Comparison of ENCODE assay signal across 8 cellular contexts in the genomic region with DNA sequence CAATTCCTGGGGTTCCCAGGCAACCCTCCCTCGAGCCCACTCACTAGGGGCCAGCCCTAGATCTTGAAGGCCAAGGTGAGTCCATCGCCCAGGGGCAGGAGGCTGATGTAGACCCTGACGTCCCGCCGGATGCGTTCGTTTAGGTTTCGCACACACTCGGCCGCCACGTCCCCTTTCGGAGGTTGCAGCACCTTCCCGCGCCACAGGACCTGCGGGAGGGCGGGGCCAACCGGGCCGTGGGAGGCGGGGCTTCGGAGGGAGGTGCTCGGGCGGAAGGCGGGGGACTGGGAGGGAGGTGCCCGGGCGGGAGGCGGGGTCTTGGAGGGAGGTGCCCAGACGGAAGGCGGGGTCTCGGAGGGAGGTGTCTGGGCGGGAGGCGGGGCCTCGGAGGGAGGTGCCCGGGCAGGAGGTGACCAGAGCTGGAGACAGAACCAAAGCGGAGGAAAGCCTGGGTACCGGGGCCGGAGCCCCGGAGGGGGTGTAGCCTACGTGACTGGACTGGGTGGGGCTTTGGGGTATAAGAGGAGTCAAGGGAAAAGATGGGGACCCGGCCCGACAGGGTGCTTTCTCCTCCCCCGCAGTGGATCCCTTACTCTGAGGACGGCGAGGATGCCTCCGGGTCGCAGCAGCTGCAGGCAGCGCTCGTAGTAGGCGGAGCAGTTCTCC. TPM values are rescaled to one million over a fixed set of nuclear protein-coding genes. Genes with fewer than 3 reads are reported as not detected.
DNase-seq lines count a peak whose midpoint lies in the region; ATAC-seq and TF ChIP-seq lines count a peak whose summit lies in the region.

No MANE protein-coding gene starts in this region.

- 4 to 12% (median 5%) methylated on average over 26 to 48 of the region's 48 CpGs for WGBS in adrenal gland, 4 donors
- 8 to 12% (median 12%) methylated on average over 39 to 48 of the region's 48 CpGs for WGBS in heart left ventricle, 4 donors

- no peak for TF ChIP-seq RAD21 in HCT116 (IDR thresholded peaks at IDR 0.05; ENCODE audit: low read depth)

- H3K9me3 ChIP-seq in HCT116 (ENCODE audit: control insufficient read depth in 1 of 2, insufficient read depth in 1 of 2, low read depth in 1 of 2, low read length in 2 of 2) (no peaks in the 10 kb centered on the region), adrenal gland (replicated peaks in 1 of 3) (no peaks in the 10 kb centered on the region), heart left ventricle (no peaks in the 10 kb centered on the region), upper lobe of right lung (no peaks in the 10 kb centered on the region)

- peak overlapping the region; percentile 71 to 78 for H3K4me3 ChIP-seq in HCT116 (replicated peaks in 1 of 2; ENCODE audit: low read depth in 1 of 2, low read length in 2 of 2)
- peak overlapping the region in 2 of 4 donors; percentile 72 to 83 for H3K4me3 ChIP-seq in adrenal gland
- peak overlapping the region; percentile 64 to 99 (median 81) for H3K4me3 ChIP-seq in heart left ventricle
- H3K4me3 ChIP-seq in upper lobe of right lung, result peak overlapping the region; percentile 94

- POLR2A ChIA-PET in HCT116 (lab: Charles Lee), result interaction anchor here (1.0 to 2.5 kb wide), 3 partner anchors 24 to 167 kb away, joined by 4 to 14 read pairs (median 5); a partner anchor contains a TSS

- intact Hi-C loops in HCT116 (cut with micrococcal nuclease), result loop anchor here (1.0 to 2.0 kb wide), 2 partner anchors 46 to 121 kb away; no protein-coding TSS in a partner anchor
- intact Hi-C loops in adrenal gland (cut with DNase I), result loop anchor here (5.0 to 10.0 kb wide), 4 partner anchors 47 to 989 kb away; a partner anchor contains a TSS
- intact Hi-C loops in heart left ventricle (cut with DNase I), result loop anchor here (2.0 to 10.0 kb wide), 10 partner anchors 45 to 1079 kb away; a partner anchor contains a TSS
- intact Hi-C loops in posterior vena cava (cut with DNase I), result loop anchor here (1.0 to 5.0 kb wide), 3 partner anchors 45 to 959 kb away; a partner anchor contains a TSS
- intact Hi-C loops in upper lobe of right lung (cut with DNase I), result loop anchor here (10.0 kb wide), 1 partner anchor 119 kb away; a partner anchor contains a TSS

- CTCF ChIA-PET in HCT116 (lab: Charles Lee), result interaction anchor here (0.6 to 2.8 kb wide), 7 partner anchors 28 to 1348 kb away, joined by 3 to 47 read pairs (median 4); a partner anchor contains a TSS

- peaks cover 35% of the 10 kb centered on the region for H3K79me2 ChIP-seq in HCT116 (ENCODE audit: insufficient read depth, low read length)

- H4K20me1 ChIP-seq in HCT116 (ENCODE audit: insufficient read depth), result peaks cover 7% of the 10 kb centered on the region; the same call in 1 of the 2 replicates

- no peak for TF ChIP-seq CTCF in HCT116 (IDR thresholded peaks at IDR 0.05 in 2 of 3, conservative IDR thresholded peaks at IDR 0.05 in 1 of 3; ENCODE audit: borderline replicate concordance in 1 of 3, insufficient read depth in 1 of 3, low read depth in 2 of 3, low read length in 2 of 3)
- no peak for TF ChIP-seq CTCF in adrenal gland (IDR thresholded peaks at IDR 0.05)
- no peak for TF ChIP-seq CTCF in heart left ventricle (IDR thresholded peaks at IDR 0.05)
- no peak for TF ChIP-seq CTCF in upper lobe of right lung (IDR thresholded peaks at IDR 0.05)

- peak overlapping the region; percentile 93 for H3K4me2 ChIP-seq in HCT116 (ENCODE audit: low read length)

- RAD21 ChIA-PET in HCT116 (lab: Charles Lee; ENCODE audit: low non-redundant PET in 1 of 2, low total read pairs in 2 of 2, uncharacterized antibody in 2 of 2, unreplicated experiment in 2 of 2), result interaction anchor here in 1 of 2 experiments (0.8 kb wide), 1 partner anchor 408 kb away, joined by 5 read pairs; no protein-coding TSS in a partner anchor

- H3K9ac ChIP-seq in HCT116 (ENCODE audit: low read length), result peak overlapping the region; percentile 90

- H3K36me3 ChIP-seq in HCT116 (ENCODE audit: control insufficient read depth in 1 of 2, insufficient read depth in 2 of 2, low read length in 2 of 2), result peaks cover 21 to 29% of the 10 kb centered on the region in 2 experiments
- peaks cover 0 to 30% of the 10 kb centered on the region in 2 donors for H3K36me3 ChIP-seq in adrenal gland (replicated peaks in 1 of 2)
- H3K36me3 ChIP-seq in heart left ventricle, result peaks cover 0 to 44% (median 39%) of the 10 kb centered on the region in 9 donors
- H3K36me3 ChIP-seq in upper lobe of right lung, result peaks cover 29% of the 10 kb centered on the region

- no peak overlapping the region for H2AFZ ChIP-seq in HCT116 (ENCODE audit: low read depth, low read length, poor library complexity, severe bottlenecking)

- DNase-seq in G401 (ENCODE audit: low spot score), result peak; percentile 85
- DNase-seq in HCT116 (ENCODE audit: low read depth, low spot score), result peak; percentile 87
- DNase-seq in NAMALWA (ENCODE audit: low spot score), result peak; percentile 87
- peak; percentile 98 for DNase-seq in T follicular helper cell (ENCODE audit: low read depth)
- DNase-seq in adrenal gland, result peak; percentile 93 to 97 (median 96)
- peak; percentile 90 to 97 (median 93) for DNase-seq in heart left ventricle
- peak; percentile 98 for DNase-seq in posterior vena cava (ENCODE audit: low spot score)
- DNase-seq in upper lobe of right lung, result peak; percentile 99

- peaks cover 2 to 29% of the 10 kb centered on the region in 2 experiments; a peak in 3 of 4 replicates for H3K4me1 ChIP-seq in HCT116 (ENCODE audit: control insufficient read depth in 1 of 2, insufficient read depth in 2 of 2, low read length in 2 of 2)
- peaks cover 7 to 25% of the 10 kb centered on the region in 2 donors for H3K4me1 ChIP-seq in adrenal gland (replicated peaks in 1 of 2)
- peaks cover 0 to 41% (median 22%) of the 10 kb centered on the region in 12 donors for H3K4me1 ChIP-seq in heart left ventricle
- peaks cover 19% of the 10 kb centered on the region for H3K4me1 ChIP-seq in upper lobe of right lung

- TF ChIP-seq POLR2A in HCT116 (IDR thresholded peaks at IDR 0.05; ENCODE audit: borderline replicate concordance, extremely low read depth, insufficient read depth, insufficient read length) (no peak), adrenal gland (IDR thresholded peaks at IDR 0.05) (peak; percentile 26 to 50), heart left ventricle (IDR thresholded peaks at IDR 0.05) (no peak)

- in situ Hi-C loops in G401 (cut with HindIII; ENCODE audit: low sequenced_read_pairs), result no loop called here

- H3K27ac ChIP-seq in HCT116 (ENCODE audit: low read depth, low read length) (peak overlapping the region; percentile 92), adrenal gland (peak overlapping the region; percentile 54 to 88 (median 72)), heart left ventricle (peak overlapping the region in 11 of 12 donors; percentile 66 to 93 (median 84)), upper lobe of right lung (peak overlapping the region; percentile 87)

- ATAC-seq in HCT116, result peak; percentile 76
- ATAC-seq in heart left ventricle, result peak; percentile 78 to 84 (median 80)
- ATAC-seq in upper lobe of right lung, result peak; percentile 89

- H3K9me2 ChIP-seq in HCT116 (ENCODE audit: insufficient read depth), result no peaks in the 10 kb centered on the region

- TSS peak; percentile 42 for BruUV-seq in HCT116 (replicated peaks; lab: Mats Ljungman, UMichigan)

- H3K27me3 ChIP-seq in HCT116 (ENCODE audit: insufficient read depth, low read length) (no peaks in the 10 kb centered on the region), adrenal gland (no peaks in the 10 kb centered on the region), heart left ventricle (no peaks in the 10 kb centered on the region), upper lobe of right lung (no peaks in the 10 kb centered on the region)

TF ChIP-seq in HCT116, 20 proteins besides CTCF, POLR2A, EP300 and RAD21 (continues in another document):
- TF ChIP-seq CBX3 (IDR thresholded peaks at IDR 0.05; ENCODE audit: low read depth) (no peak), EZH2 (IDR thresholded peaks at IDR 0.05) (no peak), CEBPB (IDR thresholded peaks at IDR 0.05; ENCODE audit: low read depth) (no peak), EGR1 (IDR thresholded peaks at IDR 0.05; ENCODE audit: low read depth) (peak; percentile 62), TCF7L2 (IDR thresholded peaks at IDR 0.05; ENCODE audit: borderline replicate concordance, extremely low read depth, insufficient read depth, insufficient read length) (no peak), SP1 (IDR thresholded peaks at IDR 0.05; ENCODE audit: low read depth) (peak; percentile 31; the same call in 1 of the 2 replicates), JUND (IDR thresholded peaks at IDR 0.05) (no peak), SRF (IDR thresholded peaks at IDR 0.05; ENCODE audit: low read depth) (no peak), YY1 (IDR thresholded peaks at IDR 0.05; ENCODE audit: extremely low read depth, insufficient replicate concordance, low read depth, low read length) (peak; percentile 7), SIN3A (IDR thresholded peaks at IDR 0.05; ENCODE audit: low read depth) (peak; percentile 26), ELF1 (IDR thresholded peaks at IDR 0.05; ENCODE audit: borderline replicate concordance, low read depth) (no peak)
- TF ChIP-seq, protein P1, sequence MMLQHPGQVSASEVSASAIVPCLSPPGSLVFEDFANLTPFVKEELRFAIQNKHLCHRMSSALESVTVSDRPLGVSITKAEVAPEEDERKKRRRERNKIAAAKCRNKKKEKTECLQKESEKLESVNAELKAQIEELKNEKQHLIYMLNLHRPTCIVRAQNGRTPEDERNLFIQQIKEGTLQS (IDR thresholded peaks at IDR 0.05), result no peak
- TF ChIP-seq, protein P2, sequence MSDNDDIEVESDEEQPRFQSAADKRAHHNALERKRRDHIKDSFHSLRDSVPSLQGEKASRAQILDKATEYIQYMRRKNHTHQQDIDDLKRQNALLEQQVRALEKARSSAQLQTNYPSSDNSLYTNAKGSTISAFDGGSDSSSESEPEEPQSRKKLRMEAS (IDR thresholded peaks at IDR 0.05), result no peak

RNA-seq across cellular contexts. Expression of a gene that starts 1.6 kb away (rescaled TPM):
- 33.8 and 49.2 TPM in 2 replicates for total RNA-seq in G401 (2014; rRNA removed; shearing (Covaris generic))
- total RNA-seq in HCT116 (2021; ENCODE audit: unreplicated experiment) (35.1 TPM), adrenal gland (10 to 100 TPM; 17.3 to 82.0 (median 32.7) TPM), heart left ventricle (10 to 100 TPM; 20.8 to 75.0 (median 37.0) TPM), posterior vena cava (10 to 100 TPM in 1 of 2 donors, 1 to 10 TPM in 1; 10.0 to 18.1 TPM), upper lobe of right lung (21.8 TPM)
- polyA plus RNA-seq in HCT116 (2012), result 24.9 and 32.5 TPM in 2 replicates
- polyA plus RNA-seq in adrenal gland (100 to 1,000 TPM in 1 of 3 donors, 10 to 100 TPM in 1, 1 to 10 TPM in 1; 2.0 to 137 (median 95.0) TPM), heart left ventricle (100 to 1,000 TPM in 1 of 2 donors, 10 to 100 TPM in 1; 57.9 to 124 TPM)

RNA-seq across cellular contexts. Expression of a gene that starts 23.6 kb away (rescaled TPM):
- 181 and 192 TPM in 2 replicates for total RNA-seq in G401 (2014; rRNA removed; shearing (Covaris generic))
- total RNA-seq in HCT116 (2021; ENCODE audit: unreplicated experiment), result 289 TPM
- 231 and 273 TPM in 2 replicates for polyA plus RNA-seq in HCT116 (2012)
- 100 to 1,000 TPM; 139 to 271 (median 197) TPM for total RNA-seq in adrenal gland
- 100 to 1,000 TPM in 2 of 3 donors, 10 to 100 TPM in 1; 83.2 to 297 (median 115) TPM for polyA plus RNA-seq in adrenal gland
- total RNA-seq in heart left ventricle, result 100 to 1,000 TPM; 334 to 554 (median 472) TPM
- 100 to 1,000 TPM; 375 to 515 TPM for polyA plus RNA-seq in heart left ventricle
- total RNA-seq in posterior vena cava, result 100 to 1,000 TPM; 115 to 146 TPM
- 119 TPM for total RNA-seq in upper lobe of right lung

Comparison
In these comparisons a context has a peak if more than half of its experiments do, and no peak if none do; other contexts are left out.
1. POLR2A ChIP-seq: peak in adrenal gland (2 of 2); none in HCT116 (single experiment) and heart left ventricle (0 of 2).
2. Peak in every context shown above with its lines, with median percentiles within 50 percentile points of each other: DNase-seq, ATAC-seq and H3K27ac ChIP-seq.